In genomic region chr3:42052867-42053351, GRCh38 we compare ENCODE assay signal across 11 cellular contexts. TPM values are rescaled to one million over a fixed set of nuclear protein-coding genes. Genes with fewer than 3 reads are reported as not detected.
DNase-seq lines count a peak whose midpoint lies in the region; ATAC-seq lines count a peak whose summit lies in the region.
"Had no signal": no experiment of that assay in that cellular context is flagged by ENCODE, and none has a peak within 500 bp of the region (broad histone marks: within the 10 kb centered on the region; RNA-seq: fewer than 3 reads in every experiment).

No MANE protein-coding gene starts in this region.

- H3K4me3 ChIP-seq in rectal smooth muscle tissue (ENCODE audit: low read length): peak overlapping the region; percentile 37

- H3K9ac ChIP-seq in rectal smooth muscle tissue (ENCODE audit: low read length): no peak overlapping the region

- no peaks in the 10 kb centered on the region for H3K36me3 ChIP-seq in rectal smooth muscle tissue (ENCODE audit: control insufficient read depth, insufficient read depth, low read length)

- in situ Hi-C loops in G401 (cut with HindIII; ENCODE audit: low sequenced_read_pairs): no loop called here

- no peaks in the 10 kb centered on the region for H3K27me3 ChIP-seq in rectal smooth muscle tissue (ENCODE audit: control insufficient read depth, insufficient read depth, low read length)

- H3K4me1 ChIP-seq in rectal smooth muscle tissue (ENCODE audit: control insufficient read depth, insufficient read depth, low read length): peaks cover 24% of the 10 kb centered on the region

- H3K27ac ChIP-seq in caudate nucleus (ENCODE audit: low read depth, low read length) (peak overlapping the region; percentile 70), rectal smooth muscle tissue (ENCODE audit: low read depth, low read length) (peak overlapping the region; percentile 65)

- ATAC-seq in HG02938 (IDR thresholded peaks at IDR 0.05; ENCODE audit: unreplicated experiment) (no peak), GM19023 (IDR thresholded peaks at IDR 0.05; ENCODE audit: unreplicated experiment) (no peak)
- ATAC-seq: effector memory CD8-positive, alpha-beta T cell had no signal

- DNase-seq in G401 (ENCODE audit: low spot score) (peak; percentile 72), caudate nucleus (lab: John Stamatoyannopoulos, UW) (peak in 45 of 61 donors; percentile 5 to 80 (median 43)), inferior parietal cortex (ENCODE audit: extremely low spot score) (peak; percentile 85), dedifferentiated amniotic fluid mesenchymal stem cell (ENCODE audit: extremely low spot score) (no peak)
- no peak for DNase-seq in central memory CD4-positive, alpha-beta T cell
- DNase-seq: COR-L47; effector memory CD8-positive, alpha-beta T cell; NCI-H82 had no signal

RNA-seq across cellular contexts. Expression of gene TRAK1, which starts 38.2 kb away (rescaled TPM):
- 17.3 and 17.6 TPM in 2 replicates for total RNA-seq in G401 (2014; rRNA removed; shearing (Covaris generic))

Comparison
In these comparisons a context has a peak if more than half of its experiments do, and no peak if none do; other contexts are left out.
1. DNase-seq: peak in G401 (single experiment), caudate nucleus (45 of 61) and inferior parietal cortex (single experiment); none in dedifferentiated amniotic fluid mesenchymal stem cell (single experiment) and central memory CD4-positive, alpha-beta T cell (single experiment).